Comparison of ENCODE assay signal across 8 cellular contexts in the genomic region with DNA sequence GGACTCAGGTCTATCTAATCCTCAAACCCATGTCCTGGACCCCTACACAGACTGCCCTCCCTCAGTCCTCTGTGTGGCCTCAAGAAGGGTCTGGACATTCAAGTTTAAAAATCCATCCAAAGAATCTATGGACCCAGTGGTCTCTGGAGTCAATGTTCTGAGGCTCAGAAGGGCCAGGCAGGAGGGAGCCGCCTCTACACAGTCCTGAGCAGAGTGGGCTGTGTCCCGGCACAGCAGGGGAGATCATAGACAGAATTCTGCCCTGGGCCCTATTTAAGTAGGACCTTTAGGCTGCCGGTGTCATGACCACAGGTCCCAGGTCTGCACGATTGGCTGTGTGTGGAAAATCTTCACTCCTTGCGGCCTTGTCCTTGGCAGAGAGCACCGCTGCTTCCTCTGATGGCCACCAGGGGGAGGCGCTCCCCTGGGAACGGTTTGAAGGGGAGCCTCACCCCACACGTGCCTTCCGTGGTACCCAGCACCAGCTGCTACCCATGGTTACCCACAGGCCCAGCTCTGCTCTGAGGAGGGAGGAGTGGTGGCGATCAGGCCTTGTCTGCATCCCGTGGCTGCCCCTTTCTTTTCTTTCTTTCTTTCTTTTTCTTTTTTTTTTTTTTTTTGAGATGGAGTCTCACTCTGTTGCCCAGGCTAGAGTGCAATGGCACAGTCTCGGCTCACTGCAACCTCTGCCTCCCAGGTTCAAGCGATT. TPM values are rescaled to one million over a fixed set of nuclear protein-coding genes. Genes with fewer than 3 reads are reported as not detected.
A peak's percentile ranks its signal among the peaks of the same experiment; 100 is the strongest.
DNase-seq lines count a peak whose midpoint lies in the region; ATAC-seq and TF ChIP-seq lines count a peak whose summit lies in the region.

No MANE protein-coding gene starts in this region.

- H3K4me1 Mint-ChIP-seq in memory B cell: peaks cover 2% of the 10 kb centered on the region

- peak; percentile 96 for TF ChIP-seq CTCF in AG09319 (IDR thresholded peaks at IDR 0.05; ENCODE audit: low read depth, low read length)

- no peaks in the 10 kb centered on the region for H3K9me3 Mint-ChIP-seq in memory B cell

- ATAC-seq in GM19023 (IDR thresholded peaks at IDR 0.05; ENCODE audit: unreplicated experiment) (peak; percentile 91), HG03457 (IDR thresholded peaks at IDR 0.05; ENCODE audit: unreplicated experiment) (peak; percentile 69), memory B cell (ENCODE audit: low read depth) (peak; percentile 99)

- no peak overlapping the region for H3K27ac Mint-ChIP-seq in memory B cell

- H3K36me3 Mint-ChIP-seq in memory B cell: no peaks in the 10 kb centered on the region

- DNase-seq in AG09319 (ENCODE audit: extremely low read depth, low read depth): peak; percentile 22
- DNase-seq in NCI-H69 (lab: John Stamatoyannopoulos, UW): peak; percentile 75
- DNase-seq in activated CD4-positive, alpha-beta T cell treated with anti-CD3 and anti-CD28 coated beads, Interleukin-2, amount 50 U/mL, for 48 hours: peak; percentile 70 to 79
- peak; percentile 48 to 67 for DNase-seq in dermis microvascular lymphatic vessel endothelial cell (ENCODE audit: low read depth in 2 of 2)
- DNase-seq in memory B cell (ENCODE audit: low spot score in 2 of 2): peak; percentile 73 to 78
- peak; percentile 28 to 31 for DNase-seq in stimulated activated CD8-positive, alpha-beta memory T cell treated with anti-CD3 and anti-CD28 coated beads, Interleukin-4, amount 100 ng/mL, for 1 hour (ENCODE audit: low read depth in 2 of 2, low spot score in 1 of 2)

- no peak overlapping the region for H3K4me3 Mint-ChIP-seq in memory B cell

- peaks cover 5% of the 10 kb centered on the region for H3K27me3 Mint-ChIP-seq in memory B cell

RNA-seq across cellular contexts. Expression of gene CHRD, which starts 37.9 kb away (rescaled TPM):
- total RNA-seq in dermis microvascular lymphatic vessel endothelial cell: 0.63 and 0.77 TPM in 2 replicates

RNA-seq across cellular contexts. Expression of gene THPO, which starts 39.8 kb away (rescaled TPM):
- total RNA-seq in dermis microvascular lymphatic vessel endothelial cell: under 0.01 TPM in 2 replicates

RNA-seq across cellular contexts. Expression of gene POLR2H, which starts 56.3 kb away (rescaled TPM):
- 82.8 and 89.1 TPM in 2 replicates for total RNA-seq in dermis microvascular lymphatic vessel endothelial cell

RNA-seq across cellular contexts. Expression of gene CLCN2, which starts 56.4 kb away (rescaled TPM):
- total RNA-seq in dermis microvascular lymphatic vessel endothelial cell: 2.1 and 2.3 TPM in 2 replicates

Comparison
In these comparisons a context has a peak if more than half of its experiments do, and no peak if none do; other contexts are left out.
1. Peak in every context shown above with its lines: DNase-seq and ATAC-seq.
2. DNase-seq: peak in every context shown above with its lines; median percentile 76 in memory B cell; 75 in NCI-H69; 74 in activated CD4-positive, alpha-beta T cell treated with anti-CD3 and anti-CD28 coated beads, Interleukin-2, amount 50 U/mL, for 48 hours; 58 in dermis microvascular lymphatic vessel endothelial cell; 30 in stimulated activated CD8-positive, alpha-beta memory T cell treated with anti-CD3 and anti-CD28 coated beads, Interleukin-4, amount 100 ng/mL, for 1 hour; 22 in AG09319.